ENCODE assay signal across 23 cellular contexts in genomic region chr17:73939808-73940207, GRCh38.
"Had no signal": no experiment of that assay in that cellular context is flagged by ENCODE, and none has a peak within 500 bp of the region (broad histone marks: within the 10 kb centered on the region; RNA-seq: fewer than 3 reads in every experiment).

No MANE protein-coding gene starts in this region.

- H3K27me3 Mint-ChIP-seq: activated naive CD4-positive, alpha-beta T cell treated with anti-CD3 and anti-CD28 coated beads, Interleukin-2, amount 50 U/mL, for 24 hours had no signal

- H3K9me3 Mint-ChIP-seq: activated naive CD4-positive, alpha-beta T cell treated with anti-CD3 and anti-CD28 coated beads, Interleukin-2, amount 50 U/mL, for 24 hours; dendritic cell treated with granulocyte-macrophage colony-stimulating factor and Interleukin-4, amounts not matched to agents 40 ng/mL and 50 ng/mL, for 4 days; naive B cell; type B pancreatic cell had no signal

- ATAC-seq: body of pancreas, foreskin keratinocyte, left colon, mucosa of descending colon had no signal

- H3K4me3 Mint-ChIP-seq: activated naive CD4-positive, alpha-beta T cell treated with anti-CD3 and anti-CD28 coated beads, Interleukin-2, amount 50 U/mL, for 24 hours; dendritic cell treated with granulocyte-macrophage colony-stimulating factor and Interleukin-4, amounts not matched to agents 40 ng/mL and 50 ng/mL, for 4 days; naive B cell; neural progenitor cell; type B pancreatic cell had no signal

- H3K27me3 ChIP-seq: body of pancreas, foreskin keratinocyte, neural progenitor cell had no signal

- H3K9me3 ChIP-seq: body of pancreas, mucosa of descending colon, sigmoid colon, thoracic aorta had no signal

- H3K9ac ChIP-seq: neural progenitor cell had no signal

- H3K4me3 ChIP-seq: body of pancreas, cardiac muscle cell, mucosa of descending colon, neural progenitor cell, sigmoid colon, smooth muscle cell, thoracic aorta had no signal

- H3K27ac ChIP-seq: body of pancreas, cardiac muscle cell, foreskin keratinocyte, neural progenitor cell, sigmoid colon, thoracic aorta had no signal

- H3K36me3 ChIP-seq: cardiac muscle cell, neural progenitor cell, sigmoid colon, thoracic aorta had no signal

- H3K4me1 Mint-ChIP-seq: activated naive CD4-positive, alpha-beta T cell treated with anti-CD3 and anti-CD28 coated beads, Interleukin-2, amount 50 U/mL, for 24 hours; naive B cell had no signal

- H3K4me1 ChIP-seq: body of pancreas, foreskin keratinocyte, neural progenitor cell, sigmoid colon had no signal

- H3K27ac Mint-ChIP-seq: activated naive CD4-positive, alpha-beta T cell treated with anti-CD3 and anti-CD28 coated beads, Interleukin-2, amount 50 U/mL, for 24 hours; dendritic cell treated with granulocyte-macrophage colony-stimulating factor and Interleukin-4, amounts not matched to agents 40 ng/mL and 50 ng/mL, for 4 days; neural progenitor cell; type B pancreatic cell had no signal

- DNase-seq: activated CD4-positive, alpha-beta T cell treated with anti-CD3 and anti-CD28 coated beads for 1 hour; activated CD4-positive, alpha-beta T cell treated with anti-CD3 and anti-CD28 coated beads, Interleukin-2, amount 50 U/mL, for 4 hours; activated gamma-delta T cell treated with Interleukin-2 at 50 U/mL for 16 hours; activated T-cell treated with anti-CD3 and anti-CD28 coated beads, Interleukin-2, amount 50 U/mL, for 1 hour; anterior cingulate cortex; body of pancreas; effector CD8-positive, alpha-beta T cell; foreskin keratinocyte; left colon; mesenchymal stem cell; mucosa of descending colon; naive B cell; sigmoid colon; stimulated activated CD4-positive, alpha-beta T cell treated with anti-CD3 and anti-CD28 coated beads, Interleukin-15, amount 100 ng/mL, for 24 hours; stimulated activated naive CD4-positive, alpha-beta T cell treated with Interleukin-2 at 50 U/mL for 16 hours; T-helper 9 cell had no signal

- H3K36me3 Mint-ChIP-seq: activated naive CD4-positive, alpha-beta T cell treated with anti-CD3 and anti-CD28 coated beads, Interleukin-2, amount 50 U/mL, for 24 hours; naive B cell; neural progenitor cell; type B pancreatic cell had no signal
